18 cellular contexts compared by ENCODE assay signal in the genomic region with DNA sequence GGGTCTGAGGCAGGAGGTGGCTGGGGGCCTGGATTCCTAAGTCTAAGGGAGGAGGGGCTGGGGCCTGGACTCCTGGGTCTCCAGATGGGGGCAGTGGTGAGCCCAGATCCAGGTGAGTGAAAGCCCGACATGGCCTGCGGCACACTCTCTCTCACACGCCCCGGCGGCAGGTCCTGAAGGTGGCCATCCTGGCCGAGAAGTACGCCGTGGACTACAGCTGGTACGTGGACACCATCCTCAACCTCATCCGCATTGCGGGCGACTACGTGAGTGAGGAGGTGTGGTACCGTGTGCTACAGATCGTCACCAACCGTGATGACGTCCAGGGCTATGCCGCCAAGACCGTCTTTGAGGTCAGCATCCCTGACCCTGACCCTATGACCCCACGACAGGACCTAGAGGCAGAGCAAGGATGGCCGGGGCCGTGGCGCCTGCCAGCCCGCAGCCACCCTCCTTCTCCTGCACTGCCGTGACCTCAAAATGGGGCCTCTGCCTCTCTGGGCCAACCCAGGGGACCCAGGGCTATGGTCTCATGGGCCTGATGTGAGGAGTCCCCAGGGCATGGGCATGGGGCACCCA. TPM values are rescaled to one million over a fixed set of nuclear protein-coding genes. Genes with fewer than 3 reads are reported as not detected.
DNase-seq lines count a peak whose midpoint lies in the region; ATAC-seq and TF ChIP-seq lines count a peak whose summit lies in the region.
"Had no signal": no experiment of that assay in that cellular context is flagged by ENCODE, and none has a peak within 500 bp of the region (broad histone marks: within the 10 kb centered on the region; RNA-seq: fewer than 3 reads in every experiment).

No MANE protein-coding gene starts in this region.

- H3K27me3 Mint-ChIP-seq in effector memory CD8-positive, alpha-beta T cell = no peaks in the 10 kb centered on the region

- no peaks in the 10 kb centered on the region for H3K9me2 ChIP-seq in Karpas-422 (replicated peaks; ENCODE audit: insufficient read depth, low read length)

- no peak overlapping the region for H3K4me3 Mint-ChIP-seq in effector memory CD8-positive, alpha-beta T cell

- H3K27ac Mint-ChIP-seq in effector memory CD8-positive, alpha-beta T cell = no peak overlapping the region
- H3K27ac Mint-ChIP-seq: activated T-helper 2 cell treated with anti-CD3 and anti-CD28 coated beads, Interferon-gamma antibody, Interleukin-2, Interleukin-4, amounts not matched to agents 10 μg/mL and 5 μg/mL and 100 μg/mL, durations not matched to agents 14 hours and 24 hours and 36 hours had no signal

- TF ChIP-seq CTCF in right atrium auricular region (IDR thresholded peaks at IDR 0.05) = no peak
- peak; percentile 25 for TF ChIP-seq CTCF in epithelial cell of proximal tubule (conservative IDR thresholded peaks at IDR 0.05; ENCODE audit: low read depth, low read length)
- no peak for TF ChIP-seq CTCF in upper lobe of right lung (IDR thresholded peaks at IDR 0.05)

- no peak overlapping the region for H3K9ac ChIP-seq in Karpas-422 (ENCODE audit: low read length)

- H3K36me3 ChIP-seq in right atrium auricular region = peaks cover 82% of the 10 kb centered on the region
- H3K36me3 ChIP-seq in Karpas-422 (ENCODE audit: insufficient read depth, low read length) = 0 out of 2 replicates have a peak, but pooled peaks cover 23% of the 10 kb centered on the region
- H3K36me3 ChIP-seq in upper lobe of right lung = peaks cover 82% of the 10 kb centered on the region

- H3K4me1 ChIP-seq in right cardiac atrium (ENCODE audit: control insufficient read depth, insufficient read depth, low read length) = no peaks in the 10 kb centered on the region
- H3K4me1 ChIP-seq in right atrium auricular region = peaks cover 0 to 12% of the 10 kb centered on the region in 2 donors
- no peaks in the 10 kb centered on the region for H3K4me1 ChIP-seq in Karpas-422 (ENCODE audit: low read length)
- no peaks in the 10 kb centered on the region for H3K4me1 ChIP-seq in upper lobe of right lung
- H3K4me1 ChIP-seq: SJSA1 had no signal

- 93% methylated on average over 25 of the region's 25 CpGs for WGBS in right cardiac atrium

- no peaks in the 10 kb centered on the region for H3K27me3 ChIP-seq in right cardiac atrium (ENCODE audit: control insufficient read depth, insufficient read depth)
- H3K27me3 ChIP-seq in right atrium auricular region = no peaks in the 10 kb centered on the region
- H3K27me3 ChIP-seq in Karpas-422 (ENCODE audit: low read length) = no peaks in the 10 kb centered on the region
- no peaks in the 10 kb centered on the region for H3K27me3 ChIP-seq in upper lobe of right lung
- H3K27me3 ChIP-seq: esophagus squamous epithelium, SJSA1 had no signal

- H3K9me3 Mint-ChIP-seq in effector memory CD8-positive, alpha-beta T cell = no peaks in the 10 kb centered on the region
- H3K9me3 Mint-ChIP-seq: activated T-helper 2 cell treated with anti-CD3 and anti-CD28 coated beads, Interferon-gamma antibody, Interleukin-2, Interleukin-4, amounts not matched to agents 10 μg/mL and 5 μg/mL and 100 μg/mL, durations not matched to agents 14 hours and 24 hours and 36 hours had no signal

- no peak overlapping the region for H2AFZ ChIP-seq in Karpas-422 (ENCODE audit: low read length)

- no peak for ATAC-seq in right cardiac atrium
- peak; percentile 7 for ATAC-seq in upper lobe of right lung
- no peak for ATAC-seq in effector memory CD8-positive, alpha-beta T cell (replicated peaks)
- ATAC-seq: activated CD4-positive, CD25-positive, alpha-beta regulatory T cell treated with anti-CD3 and anti-CD28 coated beads, Interleukin-2, amount 50 U/mL, for 24 hours had no signal

- no peaks in the 10 kb centered on the region for H3K9me3 ChIP-seq in right cardiac atrium (ENCODE audit: control insufficient read depth, low read length)
- H3K9me3 ChIP-seq in right atrium auricular region = no peaks in the 10 kb centered on the region
- H3K9me3 ChIP-seq in Karpas-422 (ENCODE audit: low read length) = no peaks in the 10 kb centered on the region
- no peaks in the 10 kb centered on the region for H3K9me3 ChIP-seq in upper lobe of right lung
- H3K9me3 ChIP-seq: esophagus squamous epithelium, SJSA1 had no signal

- no peaks in the 10 kb centered on the region for H3K4me1 Mint-ChIP-seq in effector memory CD8-positive, alpha-beta T cell (ENCODE audit: low read depth in 2 of 2)

- H3K4me2 ChIP-seq in Karpas-422 (ENCODE audit: low read depth, low read length, poor library complexity, severe bottlenecking) = no peak overlapping the region

- no peaks in the 10 kb centered on the region for H3K79me2 ChIP-seq in Karpas-422 (ENCODE audit: low read length)

- no peak overlapping the region for H3K27ac ChIP-seq in right cardiac atrium (ENCODE audit: low read length)
- H3K27ac ChIP-seq in right atrium auricular region = no peak overlapping the region
- H3K27ac ChIP-seq in Karpas-422 (ENCODE audit: low read length) = no peak overlapping the region
- no peak overlapping the region for H3K27ac ChIP-seq in upper lobe of right lung
- H3K27ac ChIP-seq: C4-2B, esophagus squamous epithelium, SJSA1 had no signal

- peaks cover 52% of the 10 kb centered on the region for H3K36me3 Mint-ChIP-seq in effector memory CD8-positive, alpha-beta T cell (ENCODE audit: insufficient read depth)

- intact Hi-C loops in right cardiac atrium (cut with DNase I) (loop anchor here in 1 of 4 donors (5.0 kb wide), 1 partner anchor 33 kb away; a partner anchor contains a TSS), upper lobe of right lung (cut with DNase I) (no loop called here)

- DNase-seq in right cardiac atrium (peak in 2 of 3 donors; percentile 54 to 61), right atrium auricular region (ENCODE audit: low spot score) (no peak), Karpas-422 (peak; percentile 61), epithelial cell of proximal tubule (ENCODE audit: low read depth) (no peak), upper lobe of right lung (no peak), SW 1271 (lab: John Stamatoyannopoulos, UW) (no peak), hepatic stellate cell (ENCODE audit: low spot score) (no peak)
- DNase-seq in effector memory CD8-positive, alpha-beta T cell = no peak
- DNase-seq: esophagus squamous epithelium, NCI-H1436, NCI-H774 had no signal

- H4K20me1 ChIP-seq in Karpas-422 (ENCODE audit: insufficient read depth, low read depth, low read length) = no peaks in the 10 kb centered on the region

- H3K4me3 ChIP-seq in right cardiac atrium (ENCODE audit: low read length) (no peak overlapping the region), right atrium auricular region (no peak overlapping the region), Karpas-422 (ENCODE audit: low read length) (no peak overlapping the region), epithelial cell of proximal tubule (ENCODE audit: low read depth, low read length) (no peak overlapping the region), upper lobe of right lung (no peak overlapping the region)
- H3K4me3 ChIP-seq: esophagus squamous epithelium, SJSA1 had no signal

RNA-seq across cellular contexts. Expression of a gene that starts 13.2 kb away (rescaled TPM):
- total RNA-seq in right cardiac atrium (10 to 100 TPM; 13.2 to 21.3 (median 16.4) TPM), right atrium auricular region (10 to 100 TPM; 18.5 to 22.5 TPM), epithelial cell of proximal tubule (8.3 and 15.0 TPM in 2 replicates), upper lobe of right lung (20.1 TPM)
- polyA plus RNA-seq in right cardiac atrium = 25.8 TPM
- 15.8 and 38.3 TPM in 2 replicates for total RNA-seq in Karpas-422 (2014; rRNA removed; shearing (Covaris generic); ENCODE audit: low replicate concordance)

RNA-seq across cellular contexts. Expression of a gene that starts 18.2 kb away (rescaled TPM):
- 10 to 100 TPM; 37.8 to 50.4 (median 43.1) TPM for total RNA-seq in right cardiac atrium
- 39.2 TPM for polyA plus RNA-seq in right cardiac atrium
- 10 to 100 TPM; 31.1 to 54.0 TPM for total RNA-seq in right atrium auricular region
- total RNA-seq in Karpas-422 (2014; rRNA removed; shearing (Covaris generic); ENCODE audit: low replicate concordance) = 37.8 and 40.5 TPM in 2 replicates
- total RNA-seq in epithelial cell of proximal tubule = 30.4 and 34.8 TPM in 2 replicates
- total RNA-seq in upper lobe of right lung = 45.9 TPM

RNA-seq across cellular contexts. Expression of a gene that starts 33.1 kb away (rescaled TPM):
- total RNA-seq in right cardiac atrium = 10 to 100 TPM; 58.8 to 80.7 (median 73.7) TPM
- polyA plus RNA-seq in right cardiac atrium = 50.8 TPM
- total RNA-seq in right atrium auricular region = 10 to 100 TPM; 72.5 to 97.3 TPM
- total RNA-seq in Karpas-422 (2014; rRNA removed; shearing (Covaris generic); ENCODE audit: low replicate concordance) = 32.4 and 54.7 TPM in 2 replicates
- 98.2 and 103 TPM in 2 replicates for total RNA-seq in epithelial cell of proximal tubule
- 61.2 TPM for total RNA-seq in upper lobe of right lung

RNA-seq across cellular contexts. Expression of a gene that starts 36.8 kb away (rescaled TPM):
- total RNA-seq in right cardiac atrium (1 to 10 TPM in 3 of 4 donors, under 1 TPM in 1; 0.59 to 1.4 (median 1.2) TPM), right atrium auricular region (under 1 TPM; 0.28 to 0.96 TPM), epithelial cell of proximal tubule (not detected in 2 replicates), upper lobe of right lung (0.43 TPM)
- 1.1 TPM for polyA plus RNA-seq in right cardiac atrium
- total RNA-seq in Karpas-422 (2014; rRNA removed; shearing (Covaris generic); ENCODE audit: low replicate concordance) = 5.7 and 17.9 TPM in 2 replicates
- total RNA-seq: bronchial epithelial cell, esophagus squamous epithelium, H4, pulmonary artery endothelial cell, SJSA1 had no signal

RNA-seq across cellular contexts. Expression of a gene that starts 51.1 kb away (rescaled TPM):
- total RNA-seq in right cardiac atrium (100 to 1,000 TPM; 127 to 146 (median 141) TPM), right atrium auricular region (10 to 100 TPM; 64.6 to 81.0 TPM), epithelial cell of proximal tubule (81.9 and 121 TPM in 2 replicates), upper lobe of right lung (104 TPM)
- polyA plus RNA-seq in right cardiac atrium = 134 TPM
- 67.8 and 114 TPM in 2 replicates for total RNA-seq in Karpas-422 (2014; rRNA removed; shearing (Covaris generic); ENCODE audit: low replicate concordance)

Comparison
In these comparisons a context has a peak if more than half of its experiments do, and no peak if none do; other contexts are left out.
1. DNase-seq: peak in right cardiac atrium (2 of 3) and Karpas-422 (single experiment); none in right atrium auricular region (single experiment), epithelial cell of proximal tubule (single experiment), upper lobe of right lung (single experiment), effector memory CD8-positive, alpha-beta T cell (0 of 3), SW 1271 (0 of 2) and hepatic stellate cell (single experiment).